1 cellular context compared by ENCODE assay signal in genomic region chr18:62721837-62722795, GRCh38.
TF ChIP-seq lines count a peak whose summit lies in the region.

No MANE protein-coding gene starts in this region.

TF ChIP-seq in GM12878, 131 proteins besides CTCF, POLR2A, EP300 and RAD21:
- TF ChIP-seq ZBTB40 (IDR thresholded peaks at IDR 0.05; ENCODE audit: borderline replicate concordance) (no peak), E2F4 (IDR thresholded peaks at IDR 0.05; ENCODE audit: low read depth, low read length) (no peak), HDAC6 (IDR thresholded peaks at IDR 0.05; ENCODE audit: unreplicated experiment) (no peak), SMAD1 (IDR thresholded peaks at IDR 0.05; ENCODE audit: low read depth, partially characterized antibody) (no peak), NR2C1 (IDR thresholded peaks at IDR 0.05) (no peak), KDM1A (IDR thresholded peaks at IDR 0.05; ENCODE audit: borderline replicate concordance) (no peak), WRNIP1 (IDR thresholded peaks at IDR 0.05; ENCODE audit: borderline replicate concordance, low read depth, low read length) (no peak), CUX1 (IDR thresholded peaks at IDR 0.05; ENCODE audit: insufficient replicate concordance, low read depth, low read length) (no peak), BHLHE40 (IDR thresholded peaks at IDR 0.05; ENCODE audit: borderline replicate concordance in 1 of 2, low read depth in 2 of 2, low read length in 1 of 2) (no peak), ATF7 (IDR thresholded peaks at IDR 0.05; ENCODE audit: low read depth) (no peak)
